In genomic region chr10:117216611-117217195, GRCh38 we compare ENCODE assay signal across 8 cellular contexts. TPM values are rescaled to one million over a fixed set of nuclear protein-coding genes. Genes with fewer than 3 reads are reported as not detected.
DNase-seq lines count a peak whose midpoint lies in the region; ATAC-seq and TF ChIP-seq lines count a peak whose summit lies in the region.

No MANE protein-coding gene starts in this region.

- H3K27me3 Mint-ChIP-seq in activated CD8-positive, alpha-beta T cell treated with anti-CD3 and anti-CD28 coated beads for 36 hours, result peaks cover 30% of the 10 kb centered on the region

- H3K18ac ChIP-seq in mesenchymal stem cell (ENCODE audit: low read depth in 1 of 2, low read length in 2 of 2), result no peak overlapping the region

- H3K23ac ChIP-seq in mesenchymal stem cell (ENCODE audit: low read length in 2 of 2), result peak overlapping the region in 1 of 2 experiments; percentile 57

- H3K4me1 ChIP-seq in mesenchymal stem cell (ENCODE audit: control insufficient read depth, insufficient read depth, low read depth, low read length), result peaks cover 17% of the 10 kb centered on the region

- H3K27me3 ChIP-seq in mesenchymal stem cell (ENCODE audit: control insufficient read depth in 1 of 2, insufficient read depth in 1 of 2, low read length in 2 of 2), result peaks cover 44 to 78% of the 10 kb centered on the region in 2 experiments

- no peaks in the 10 kb centered on the region for H3K36me3 Mint-ChIP-seq in activated CD8-positive, alpha-beta T cell treated with anti-CD3 and anti-CD28 coated beads for 36 hours (ENCODE audit: low read depth)

- H2BK5ac ChIP-seq in mesenchymal stem cell (ENCODE audit: low read depth, low read length, poor library complexity, severe bottlenecking), result no peak overlapping the region

- no peak overlapping the region for H4K91ac ChIP-seq in mesenchymal stem cell (ENCODE audit: low read length)

- POLR2A ChIA-PET in activated CD8-positive, alpha-beta T cell treated with anti-CD3 and anti-CD28 coated beads for 36 hours (lab: Charles Lee), result interaction anchor here (0.8 to 0.9 kb wide), 2 partner anchors 37 to 95 kb away, joined by 3 read pairs; no protein-coding TSS in a partner anchor

- intact Hi-C loops in activated CD8-positive, alpha-beta T cell treated with anti-CD3 and anti-CD28 coated beads for 36 hours (cut with micrococcal nuclease), result loop anchor here (5.0 kb wide), 2 partner anchors 61 to 106 kb away; no protein-coding TSS in a partner anchor

- H2AK5ac ChIP-seq in mesenchymal stem cell (ENCODE audit: low read length, severe bottlenecking), result no peak overlapping the region

- H2BK12ac ChIP-seq in mesenchymal stem cell (ENCODE audit: low read length in 2 of 2), result peak overlapping the region in 1 of 2 experiments; percentile 45

- CTCF ChIA-PET in activated CD8-positive, alpha-beta T cell treated with anti-CD3 and anti-CD28 coated beads for 36 hours (lab: Charles Lee), result interaction anchor here (0.6 to 4.1 kb wide), 72 partner anchors 9 to 567 kb away, joined by 3 to 124 read pairs (median 6); no protein-coding TSS in a partner anchor

- no peaks in the 10 kb centered on the region for H3K79me1 ChIP-seq in mesenchymal stem cell (replicated peaks; ENCODE audit: low read length, poor library complexity, severe bottlenecking)

- DNase-seq in NCI-H345 (lab: John Stamatoyannopoulos, UW) (peak; percentile 65), mesenchymal stem cell (peak; percentile 53)
- DNase-seq in activated CD8-positive, alpha-beta T cell treated with anti-CD3 and anti-CD28 coated beads for 36 hours, result peak; percentile 72
- peak; percentile 58 for DNase-seq in effector CD8-positive, alpha-beta T cell (lab: John Stamatoyannopoulos, UW)
- DNase-seq in stimulated activated CD8-positive, alpha-beta memory T cell treated with anti-CD3 and anti-CD28 coated beads, Interleukin-12 subunit alpha, Interleukin-12 subunit beta, amount 100 ng/mL, for 1 hour (ENCODE audit: low read depth), result peak; percentile 41

- H3K4me3 Mint-ChIP-seq in activated CD8-positive, alpha-beta T cell treated with anti-CD3 and anti-CD28 coated beads for 36 hours, result peak overlapping the region; percentile 70

- TF ChIP-seq CTCF in 22Rv1 (IDR thresholded peaks at IDR 0.05), result peak; percentile 99
- peak; percentile 99 for TF ChIP-seq CTCF in activated CD8-positive, alpha-beta T cell treated with anti-CD3 and anti-CD28 coated beads for 36 hours (IDR thresholded peaks at IDR 0.05)

- peak overlapping the region; percentile 86 for H3K4me2 ChIP-seq in mesenchymal stem cell (ENCODE audit: low read length, poor library complexity, severe bottlenecking)

- H3K9me3 ChIP-seq in mesenchymal stem cell (ENCODE audit: control insufficient read depth, low read length), result peaks cover 15% of the 10 kb centered on the region

- H3K4me1 Mint-ChIP-seq in activated CD8-positive, alpha-beta T cell treated with anti-CD3 and anti-CD28 coated beads for 36 hours (ENCODE audit: low read depth), result peaks cover 7% of the 10 kb centered on the region

- no peak overlapping the region for H3K27ac ChIP-seq in 22Rv1
- no peak overlapping the region for H3K27ac ChIP-seq in mesenchymal stem cell (ENCODE audit: low read length, poor library complexity, severe bottlenecking)

- no peak overlapping the region for H3K4ac ChIP-seq in mesenchymal stem cell (ENCODE audit: low read depth in 1 of 2, low read length in 2 of 2)

- no peak overlapping the region for H2BK120ac ChIP-seq in mesenchymal stem cell (ENCODE audit: low read depth, low read length)

- peak overlapping the region; percentile 56 to 84 for H3K4me3 ChIP-seq in mesenchymal stem cell (ENCODE audit: insufficient read depth in 1 of 2, low read depth in 1 of 2, low read length in 2 of 2)

- no peak overlapping the region for H3K27ac Mint-ChIP-seq in activated CD8-positive, alpha-beta T cell treated with anti-CD3 and anti-CD28 coated beads for 36 hours

- WGBS in mesenchymal stem cell, result 2% methylated on average over 51 of the region's 52 CpGs

- H3K9ac ChIP-seq in mesenchymal stem cell (ENCODE audit: low read length), result peak overlapping the region; percentile 79

- H4K8ac ChIP-seq in mesenchymal stem cell (ENCODE audit: low read length), result peak overlapping the region; percentile 7

- ATAC-seq in GM18499 (IDR thresholded peaks at IDR 0.05; ENCODE audit: insufficient read depth, unreplicated experiment), result peak; percentile 62
- ATAC-seq in HG02981 (IDR thresholded peaks at IDR 0.05; ENCODE audit: unreplicated experiment), result peak; percentile 83
- peak; percentile 91 for ATAC-seq in activated CD8-positive, alpha-beta T cell treated with anti-CD3 and anti-CD28 coated beads for 36 hours

- no peak overlapping the region for H3K14ac ChIP-seq in mesenchymal stem cell (ENCODE audit: low read length in 2 of 2)

- no peaks in the 10 kb centered on the region for H3K36me3 ChIP-seq in mesenchymal stem cell (ENCODE audit: control insufficient read depth in 1 of 2, insufficient read depth in 2 of 2, low read depth in 1 of 2, low read length in 2 of 2)

- no peak overlapping the region for H2BK15ac ChIP-seq in mesenchymal stem cell (ENCODE audit: low read depth, poor library complexity, severe bottlenecking)

- H3K9me3 Mint-ChIP-seq in activated CD8-positive, alpha-beta T cell treated with anti-CD3 and anti-CD28 coated beads for 36 hours, result peaks cover 4% of the 10 kb centered on the region

- peak overlapping the region; percentile 66 for H2AFZ ChIP-seq in mesenchymal stem cell (ENCODE audit: low read depth, low read length)

RNA-seq across cellular contexts. Expression of gene KCNK18, which starts 19.4 kb away (rescaled TPM):
- not detected for total RNA-seq in activated CD8-positive, alpha-beta T cell treated with anti-CD3 and anti-CD28 coated beads for 36 hours
- polyA plus RNA-seq in mesenchymal stem cell (2013, experiment 1 of 2), result not detected
- not detected for polyA plus RNA-seq in mesenchymal stem cell (2013, experiment 2 of 2)

RNA-seq across cellular contexts. Expression of gene SLC18A2, which starts 24.2 kb away (rescaled TPM):
- under 1 TPM in 1 of 2 experiments, not detected in 1; 0.14 TPM for total RNA-seq in activated CD8-positive, alpha-beta T cell treated with anti-CD3 and anti-CD28 coated beads for 36 hours
- not detected for polyA plus RNA-seq in mesenchymal stem cell (2013, experiment 1 of 2)
- not detected for polyA plus RNA-seq in mesenchymal stem cell (2013, experiment 2 of 2)
